ENCODE assay signal across 11 cellular contexts in genomic region chr4:120855307-120856001, GRCh38.
DNase-seq lines count a peak whose midpoint lies in the region; ATAC-seq, FAIRE-seq and TF ChIP-seq lines count a peak whose summit lies in the region.
"Had no signal": no experiment of that assay in that cellular context is flagged by ENCODE, and none has a peak within 500 bp of the region (broad histone marks: within the 10 kb centered on the region; RNA-seq: fewer than 3 reads in every experiment).

No MANE protein-coding gene starts in this region.

- H3K36me3 ChIP-seq in brain microvascular endothelial cell (replicated peaks), result no peaks in the 10 kb centered on the region
- H3K36me3 ChIP-seq: neutrophil had no signal

- no peaks in the 10 kb centered on the region for H3K9me3 Mint-ChIP-seq in CD4-positive, alpha-beta T cell

- in situ Hi-C loops in G401 (cut with HindIII; ENCODE audit: low sequenced_read_pairs), result no loop called here
- in situ Hi-C loops in brain microvascular endothelial cell (cut with HindIII; ENCODE audit: low pct_ligation_motif_present, low sequenced_read_pairs), result no loop called here

- H3K4me1 Mint-ChIP-seq in CD4-positive, alpha-beta T cell (ENCODE audit: low read depth), result no peaks in the 10 kb centered on the region

- H3K4me3 Mint-ChIP-seq in CD4-positive, alpha-beta T cell, result no peak overlapping the region

- ATAC-seq in GM19328 (IDR thresholded peaks at IDR 0.05; ENCODE audit: unreplicated experiment) (peak; percentile 76), HG02678 (IDR thresholded peaks at IDR 0.05; ENCODE audit: unreplicated experiment) (peak; percentile 97), HG03439 (IDR thresholded peaks at IDR 0.05; ENCODE audit: unreplicated experiment) (peak; percentile 95)
- no peak for ATAC-seq in CD4-positive, alpha-beta T cell (ENCODE audit: poor library complexity)

- no peak for TF ChIP-seq CTCF in CD4-positive, alpha-beta T cell (IDR thresholded peaks at IDR 0.05)
- TF ChIP-seq CTCF in brain microvascular endothelial cell (IDR thresholded peaks at IDR 0.05; ENCODE audit: low read depth, low read length, missing control alignments), result no peak

- no peak overlapping the region for H3K4me3 ChIP-seq in brain microvascular endothelial cell (ENCODE audit: low read depth, low read length)

- H3K9me3 ChIP-seq in CD4-positive, alpha-beta T cell (ENCODE audit: control insufficient read depth, low read length), result no peaks in the 10 kb centered on the region
- H3K9me3 ChIP-seq: neutrophil had no signal

- H3K27me3 Mint-ChIP-seq in CD4-positive, alpha-beta T cell, result peaks cover 5% of the 10 kb centered on the region

- H3K27me3 ChIP-seq in CD4-positive, alpha-beta T cell (ENCODE audit: control insufficient read depth, insufficient read depth, low read length), result no peaks in the 10 kb centered on the region
- H3K27me3 ChIP-seq in brain microvascular endothelial cell (replicated peaks), result no peaks in the 10 kb centered on the region
- H3K27me3 ChIP-seq: neutrophil had no signal

- peak; percentile 21 for FAIRE-seq in GM12892 (lab: Jason Lieb, UNC)
- FAIRE-seq: bronchial epithelial cell had no signal

- no peak overlapping the region for H3K27ac ChIP-seq in CD4-positive, alpha-beta T cell (ENCODE audit: low read depth, low read length)
- no peak overlapping the region for H3K27ac ChIP-seq in brain microvascular endothelial cell
- H3K27ac ChIP-seq: neutrophil had no signal

- intact Hi-C loops in CD4-positive, alpha-beta T cell (cut with DNase I, micrococcal nuclease), result no loop called here

- CTCF ChIA-PET in CD4-positive, alpha-beta T cell (lab: Charles Lee), result no interaction called here

- POLR2A ChIA-PET in CD4-positive, alpha-beta T cell (lab: Charles Lee), result no interaction called here

- no peak overlapping the region for H3K27ac Mint-ChIP-seq in CD4-positive, alpha-beta T cell

- H3K36me3 Mint-ChIP-seq in CD4-positive, alpha-beta T cell (ENCODE audit: low read depth), result no peaks in the 10 kb centered on the region

- no peak for TF ChIP-seq POLR2A in GM12892 (IDR thresholded peaks at IDR 0.05; ENCODE audit: low read depth, low read length)

- no peak for DNase-seq in GM12892 (ENCODE audit: insufficient read length)
- DNase-seq in CD4-positive, alpha-beta T cell, result no peak
- no peak for DNase-seq in G401 (ENCODE audit: low spot score)
- no peak for DNase-seq in brain microvascular endothelial cell
- no peak for DNase-seq in EL
- DNase-seq: NCI-H1092 had no signal
